ENCODE assay signal across 12 cellular contexts in genomic region chr11:8333431-8334401, GRCh38.
DNase-seq lines count a peak whose midpoint lies in the region; ATAC-seq and TF ChIP-seq lines count a peak whose summit lies in the region.
"Had no signal": no experiment of that assay in that cellular context is flagged by ENCODE, and none has a peak within 500 bp of the region (broad histone marks: within the 10 kb centered on the region; RNA-seq: fewer than 3 reads in every experiment).

No MANE protein-coding gene starts in this region.

- POLR2A ChIA-PET in PC-9 (lab: Charles Lee; ENCODE audit: unreplicated experiment) = interaction anchor here (0.6 kb wide), 1 partner anchor 635 kb away, joined by 4 read pairs; no protein-coding TSS in a partner anchor

- H3K79me2 ChIP-seq in PC-9 (ENCODE audit: low read depth) = no peaks in the 10 kb centered on the region

- no peak for ATAC-seq in HG03457 (IDR thresholded peaks at IDR 0.05; ENCODE audit: unreplicated experiment)
- ATAC-seq: left ventricle myocardium superior had no signal

- peak; percentile 52 for TF ChIP-seq CTCF in PC-9 (conservative IDR thresholded peaks at IDR 0.05)
- TF ChIP-seq CTCF in epithelial cell of esophagus (IDR thresholded peaks at IDR 0.05; ENCODE audit: insufficient read depth, low read depth, low read length, missing control alignments) = no peak

- in situ Hi-C loops in ACHN (cut with HindIII; ENCODE audit: low pct_ligation_motif_present, low pct_unique_long_range_greater_than_20kb, low sequenced_read_pairs) = no loop called here

- CTCF ChIA-PET in PC-9 (lab: Charles Lee) = interaction anchor here (0.5 to 0.7 kb wide), 3 partner anchors 19 to 499 kb away, joined by 4 to 9 read pairs (median 8); no protein-coding TSS in a partner anchor

- H3K9me3 ChIP-seq in PC-9 (ENCODE audit: insufficient read depth, low read depth) = no peaks in the 10 kb centered on the region
- H3K9me3 ChIP-seq: pancreas had no signal

- peak overlapping the region; percentile 40; the same call in 1 of the 2 replicates for H3K4me2 ChIP-seq in PC-9

- no peak overlapping the region for H3K4me3 ChIP-seq in PC-9
- no peak overlapping the region for H3K4me3 ChIP-seq in epithelial cell of esophagus (ENCODE audit: low read length)
- H3K4me3 ChIP-seq: pancreas had no signal

- H3K27me3 ChIP-seq in PC-9 (ENCODE audit: insufficient read depth, low read depth) = no peaks in the 10 kb centered on the region
- H3K27me3 ChIP-seq: pancreas had no signal

- H3F3A ChIP-seq in PC-9 (ENCODE audit: insufficient read depth, low read depth) = peaks cover 32% of the 10 kb centered on the region; the same call in 1 of the 2 replicates

- no peaks in the 10 kb centered on the region for H4K20me1 ChIP-seq in PC-9 (ENCODE audit: insufficient read depth)

- no peak overlapping the region for H3K27ac ChIP-seq in PC-9
- H3K27ac ChIP-seq: pancreas had no signal

- intact Hi-C loops in PC-9 (cut with micrococcal nuclease; ENCODE audit: unreplicated experiment) = loop anchor here (2.0 to 5.0 kb wide), 3 partner anchors 21 to 233 kb away; no protein-coding TSS in a partner anchor

- no TSS peak for BruUV-seq in PC-9 (replicated peaks; lab: Mats Ljungman, UMichigan)

- peak; percentile 24 for DNase-seq in ACHN
- peak; percentile 43 for DNase-seq in HK-2 (ENCODE audit: unreplicated experiment)
- peak; percentile 78 to 83 for DNase-seq in PC-9
- peak; percentile 56 for DNase-seq in epithelial cell of esophagus (ENCODE audit: low read depth)
- DNase-seq in stimulated activated naive CD4-positive, alpha-beta T cell (lab: John Stamatoyannopoulos, UW) = no peak
- DNase-seq in DMS114 treated with DMSO at 0.1 percent for 48 hours (lab: John Stamatoyannopoulos, UW; ENCODE audit: unreplicated experiment) = no peak
- no peak for DNase-seq in mucosa of gallbladder (ENCODE audit: low spot score)
- DNase-seq: activated effector memory CD4-positive, alpha-beta T cell treated with Interleukin-2 at 50 U/mL for 16 hours; left ventricle myocardium superior; stimulated activated CD4-positive, alpha-beta T cell treated with anti-CD3 and anti-CD28 coated beads, Interleukin-2, amount 100 ng/mL, for 48 hours had no signal

- H3K4me1 ChIP-seq in PC-9 (replicated peaks; ENCODE audit: insufficient read depth) = peaks cover 50% of the 10 kb centered on the region
- H3K4me1 ChIP-seq: pancreas had no signal

- H2AFZ ChIP-seq in PC-9 = no peak overlapping the region

- no peaks in the 10 kb centered on the region for H3K36me3 ChIP-seq in PC-9 (ENCODE audit: low read depth)
- H3K36me3 ChIP-seq: pancreas had no signal

- no peaks in the 10 kb centered on the region for H3K9me2 ChIP-seq in PC-9 (ENCODE audit: insufficient read depth)

Comparison
In these comparisons a context has a peak if more than half of its experiments do, and no peak if none do; other contexts are left out.
1. DNase-seq: peak in ACHN (single experiment), HK-2 (single experiment), PC-9 (2 of 2) and epithelial cell of esophagus (single experiment); none in stimulated activated naive CD4-positive, alpha-beta T cell (0 of 6), DMS114 treated with DMSO at 0.1 percent for 48 hours (single experiment) and mucosa of gallbladder (single experiment).